ENCODE assay signal across 14 cellular contexts in genomic region chr18:54023471-54023870, GRCh38.
A peak's percentile ranks its signal among the peaks of the same experiment; 100 is the strongest.
DNase-seq lines count a peak whose midpoint lies in the region; ATAC-seq and TF ChIP-seq lines count a peak whose summit lies in the region.
"Had no signal": no experiment of that assay in that cellular context is flagged by ENCODE, and none has a peak within 500 bp of the region (broad histone marks: within the 10 kb centered on the region; RNA-seq: fewer than 3 reads in every experiment).

No MANE protein-coding gene starts in this region.

- ATAC-seq in GM18502 (IDR thresholded peaks at IDR 0.05; ENCODE audit: poor library complexity, unreplicated experiment) (no peak), psoas muscle (no peak), HG03139 (IDR thresholded peaks at IDR 0.05; ENCODE audit: unreplicated experiment) (no peak)
- no peak for ATAC-seq in activated T-cell treated with anti-CD3 and anti-CD28 coated beads, Interleukin-2, amount 50 U/mL, for 4 hours

- H3K27ac ChIP-seq in BLaER1 (no peak overlapping the region), psoas muscle (no peak overlapping the region)
- H3K27ac ChIP-seq: esophagus squamous epithelium had no signal

- no peaks in the 10 kb centered on the region for H4K20me1 ChIP-seq in BLaER1

- peaks cover 12% of the 10 kb centered on the region for H3K4me1 ChIP-seq in BLaER1
- H3K4me1 ChIP-seq in psoas muscle = no peaks in the 10 kb centered on the region

- no peaks in the 10 kb centered on the region for H3K9me3 Mint-ChIP-seq in activated T-cell treated with anti-CD3 and anti-CD28 coated beads, Interleukin-2, amount 50 U/mL, for 4 hours

- H3K27me3 ChIP-seq in BLaER1 = no peaks in the 10 kb centered on the region
- H3K27me3 ChIP-seq in psoas muscle (ENCODE audit: insufficient read depth in 3 of 3, low read length in 2 of 3) = no peaks in the 10 kb centered on the region
- H3K27me3 ChIP-seq: esophagus squamous epithelium had no signal

- H3K36me3 ChIP-seq in BLaER1 = no peaks in the 10 kb centered on the region
- H3K36me3 ChIP-seq in psoas muscle (ENCODE audit: insufficient read depth in 1 of 2, low read depth in 1 of 2) = no peaks in the 10 kb centered on the region
- H3K36me3 ChIP-seq: esophagus squamous epithelium had no signal

- WGBS in psoas muscle, 3 donors = 80 to 89% (median 88%) methylated on average over 4 of the region's 4 CpGs

- H3K9me3 ChIP-seq in BLaER1 = no peaks in the 10 kb centered on the region
- H3K9me3 ChIP-seq in psoas muscle = no peaks in the 10 kb centered on the region
- H3K9me3 ChIP-seq: esophagus squamous epithelium had no signal

- H3K36me3 Mint-ChIP-seq in activated T-cell treated with anti-CD3 and anti-CD28 coated beads, Interleukin-2, amount 50 U/mL, for 4 hours (ENCODE audit: insufficient read depth) = no peaks in the 10 kb centered on the region
- H3K36me3 Mint-ChIP-seq: T-cell had no signal

- H3K4me1 Mint-ChIP-seq in activated T-cell treated with anti-CD3 and anti-CD28 coated beads, Interleukin-2, amount 50 U/mL, for 4 hours (ENCODE audit: low read depth) = no peaks in the 10 kb centered on the region
- H3K4me1 Mint-ChIP-seq: B cell, T-cell had no signal

- no peak overlapping the region for H3K9ac ChIP-seq in BLaER1

- intact Hi-C loops in psoas muscle (cut with DNase I) = no loop called here

- no peak overlapping the region for H3K4me3 Mint-ChIP-seq in activated T-cell treated with anti-CD3 and anti-CD28 coated beads, Interleukin-2, amount 50 U/mL, for 4 hours
- H3K4me3 Mint-ChIP-seq: B cell, T-cell had no signal

- no peak for TF ChIP-seq CTCF in psoas muscle (IDR thresholded peaks at IDR 0.05)

- no peak overlapping the region for H3K4me3 ChIP-seq in BLaER1
- no peak overlapping the region for H3K4me3 ChIP-seq in psoas muscle
- H3K4me3 ChIP-seq: esophagus squamous epithelium had no signal

- H3K4me2 ChIP-seq in BLaER1 = peak overlapping the region; percentile 50

- DNase-seq in HT1080 (ENCODE audit: low read depth) = peak; percentile 89
- peak; percentile 67 for DNase-seq in amniotic stem cell (lab: John Stamatoyannopoulos, UW)
- DNase-seq in glomerular visceral epithelial cell (ENCODE audit: extremely low spot score) = peak; percentile 33
- DNase-seq in activated T-cell treated with anti-CD3 and anti-CD28 coated beads, Interleukin-2, amount 50 U/mL, for 4 hours = no peak
- DNase-seq in psoas muscle = no peak
- DNase-seq: activated effector memory CD4-positive, alpha-beta T cell treated with anti-CD3 and anti-CD28 coated beads, Interleukin-2, amount 50 U/mL, for 16 hours; esophagus squamous epithelium; OCI-M1; T-cell had no signal

- H3K27me3 Mint-ChIP-seq in activated T-cell treated with anti-CD3 and anti-CD28 coated beads, Interleukin-2, amount 50 U/mL, for 4 hours (ENCODE audit: low read depth) = no peaks in the 10 kb centered on the region
- H3K27me3 Mint-ChIP-seq: progenitor cell of endocrine pancreas had no signal

Comparison
In these comparisons a context has a peak if more than half of its experiments do, and no peak if none do; other contexts are left out.
1. DNase-seq: peak in HT1080 (single experiment), amniotic stem cell (single experiment) and glomerular visceral epithelial cell (single experiment); none in activated T-cell treated with anti-CD3 and anti-CD28 coated beads, Interleukin-2, amount 50 U/mL, for 4 hours (single experiment) and psoas muscle (0 of 2).